9 cellular contexts compared by ENCODE assay signal in the genomic region with DNA sequence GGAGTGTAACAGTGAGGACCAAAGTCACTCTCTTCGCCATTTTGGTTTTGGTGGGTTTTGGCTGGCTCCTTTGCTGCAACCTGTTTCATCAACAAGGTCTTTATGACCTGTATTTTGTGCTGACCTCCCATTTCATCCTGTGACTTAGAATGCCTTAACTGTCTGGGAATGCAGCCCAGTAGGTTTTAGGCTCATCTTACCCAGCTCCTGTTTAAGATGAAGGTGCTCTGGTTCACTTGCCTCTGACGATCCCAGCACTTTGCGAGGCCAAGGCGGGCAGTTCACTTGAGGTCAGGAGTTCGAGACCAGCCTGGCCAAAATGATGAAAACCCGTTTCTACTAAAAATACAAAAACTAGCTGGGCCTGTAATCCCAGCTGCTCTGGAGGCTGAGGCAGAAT. TPM values are rescaled to one million over a fixed set of nuclear protein-coding genes. Genes with fewer than 3 reads are reported as not detected.
DNase-seq lines count a peak whose midpoint lies in the region; ATAC-seq, FAIRE-seq and TF ChIP-seq lines count a peak whose summit lies in the region.
"Had no signal": no experiment of that assay in that cellular context is flagged by ENCODE, and none has a peak within 500 bp of the region (broad histone marks: within the 10 kb centered on the region; RNA-seq: fewer than 3 reads in every experiment).

No MANE protein-coding gene starts in this region.

- H3K27ac ChIP-seq in K562 (ENCODE audit: extremely low read depth, low read depth, low read length), result peak overlapping the region; percentile 99; the same call in 2 of the 3 replicates

- no peaks in the 10 kb centered on the region for H3K27me3 ChIP-seq in K562 (ENCODE audit: control insufficient read depth in 2 of 2, insufficient read depth in 2 of 2, low read length in 2 of 2)

- no peak for TF ChIP-seq RAD21 in K562 (CRISPR knock-in tag; conservative IDR thresholded peaks at IDR 0.05 in 1 of 2, IDR thresholded peaks at IDR 0.05 in 1 of 2)

- FAIRE-seq in K562 (lab: Jason Lieb, UNC), result no peak

- BruUV-seq in K562 (replicated peaks; lab: Mats Ljungman, UMichigan), result no TSS peak

- H3K4me1 ChIP-seq in K562 (replicated peaks in 1 of 2; ENCODE audit: control insufficient read depth in 2 of 2, insufficient read depth in 2 of 2, low read length in 2 of 2), result peaks cover 3 to 8% of the 10 kb centered on the region in 2 experiments; a peak in 3 of 5 replicates

- H3K4me3 Mint-ChIP-seq in CD14-positive monocyte (no peak overlapping the region), IgD-negative memory B cell (peak overlapping the region; percentile 60 to 95 (median 76)), nephron progenitor cell (peak overlapping the region; percentile 95)

- peaks cover 3 to 6% of the 10 kb centered on the region in 2 donors for H3K36me3 Mint-ChIP-seq in CD14-positive monocyte
- H3K36me3 Mint-ChIP-seq in IgD-negative memory B cell, result peaks cover 2% of the 10 kb centered on the region
- peaks cover 27% of the 10 kb centered on the region for H3K36me3 Mint-ChIP-seq in nephron progenitor cell (ENCODE audit: low read depth)

- WGBS in K562 (ENCODE audit: insufficient coverage, low coverage, missing lambda C conversion rate), result 100% methylated on average over 1 of the region's 6 CpGs

- ATAC-seq in K562 (no peak), sciatic nerve (no peak)

- H3K9me1 ChIP-seq in K562 (ENCODE audit: control insufficient read depth, insufficient read depth, low read length), result no peaks in the 10 kb centered on the region

- DNase-seq in CD14-positive monocyte (ENCODE audit: low spot score) (no peak), K562 (ENCODE audit: extremely low read depth in 1 of 4, low spot score in 3 of 4) (no peak), nephron progenitor cell (no peak), NCI-H524 treated with DMSO at 0.1 percent for 48 hours (lab: John Stamatoyannopoulos, UW) (no peak), sciatic nerve (ENCODE audit: low spot score) (no peak), GF-D8 (lab: John Stamatoyannopoulos, UW) (no peak)
- DNase-seq in stimulated activated naive CD4-positive, alpha-beta T cell treated with Interleukin-2 at 50 U/mL for 16 hours (lab: John Stamatoyannopoulos, UW), result no peak
- DNase-seq: hippocampal formation had no signal

- POLR2A ChIA-PET in K562 (lab: Yijun Ruan, JAX), result no interaction called here

- H3K4me3 ChIP-seq in K562, result no peak overlapping the region

- H3K27me3 Mint-ChIP-seq in CD14-positive monocyte (ENCODE audit: low read depth in 3 of 3), result peaks cover 0 to 2% (median 0%) of the 10 kb centered on the region in 3 donors
- H3K27me3 Mint-ChIP-seq in IgD-negative memory B cell, result peaks cover 3% of the 10 kb centered on the region
- H3K27me3 Mint-ChIP-seq in nephron progenitor cell (ENCODE audit: low read depth, poor library complexity), result no peaks in the 10 kb centered on the region

- H3K79me2 ChIP-seq in K562 (ENCODE audit: control insufficient read depth, insufficient read depth, low read length), result peaks cover 43% of the 10 kb centered on the region

- H3K27ac Mint-ChIP-seq in CD14-positive monocyte (peak overlapping the region; percentile 33 to 99 (median 98)), IgD-negative memory B cell (peak overlapping the region; percentile 96 to 99 (median 99)), nephron progenitor cell (peak overlapping the region; percentile 100)

- peaks cover 24% of the 10 kb centered on the region for H3K4me1 Mint-ChIP-seq in CD14-positive monocyte
- H3K4me1 Mint-ChIP-seq in IgD-negative memory B cell, result peaks cover 40 to 45% (median 43%) of the 10 kb centered on the region in 3 donors
- peaks cover 45% of the 10 kb centered on the region for H3K4me1 Mint-ChIP-seq in nephron progenitor cell

- peaks cover 1% of the 10 kb centered on the region for H3K9me3 ChIP-seq in K562 (replicated peaks; ENCODE audit: control insufficient read depth, insufficient read depth, low read depth, low read length)

- in situ Hi-C loops in K562 (cut with MboI), result no loop called here

- no peak overlapping the region for H2AFZ ChIP-seq in K562 (ENCODE audit: low read depth, low read length)

- no peak overlapping the region for H3K9ac ChIP-seq in K562 (ENCODE audit: insufficient read depth in 1 of 2, low read depth in 2 of 2, low read length in 2 of 2)

- no peak for TF ChIP-seq EP300 in K562 (IDR thresholded peaks at IDR 0.05; ENCODE audit: low read length)

- intact Hi-C loops in CD14-positive monocyte (cut with micrococcal nuclease), result no loop called here
- intact Hi-C loops in K562 (cut with micrococcal nuclease), result no loop called here
- intact Hi-C loops in sciatic nerve (cut with DNase I), result no loop called here

- CTCF ChIA-PET in K562 (lab: Yijun Ruan, JAX; ENCODE audit: low intra/inter-chr PET ratio), result no interaction called here

- 0 out of 2 replicates have a peak overlapping the region, but pooled peaks have one; percentile 0 for H3K4me2 ChIP-seq in K562 (ENCODE audit: insufficient read depth, low read length)

- no peak for TF ChIP-seq POLR2A in K562 (conservative IDR thresholded peaks at IDR 0.05)

- H4K20me1 ChIP-seq in K562 (replicated peaks; ENCODE audit: control insufficient read depth, insufficient read depth, low read length), result peaks cover 21% of the 10 kb centered on the region

- no peaks in the 10 kb centered on the region for H3K9me3 Mint-ChIP-seq in CD14-positive monocyte
- H3K9me3 Mint-ChIP-seq in IgD-negative memory B cell, result no peaks in the 10 kb centered on the region
- peaks cover 8% of the 10 kb centered on the region for H3K9me3 Mint-ChIP-seq in nephron progenitor cell

- peaks cover 20% of the 10 kb centered on the region for H3K36me3 ChIP-seq in K562 (ENCODE audit: control insufficient read depth, insufficient read depth, low read length)

- TF ChIP-seq CTCF in CD14-positive monocyte (IDR thresholded peaks at IDR 0.05) (no peak), K562 (IDR thresholded peaks at IDR 0.05 in 2 of 3, conservative IDR thresholded peaks at IDR 0.05 in 1 of 3; ENCODE audit: insufficient read depth in 2 of 3, low read depth in 1 of 3, low read length in 3 of 3) (no peak), nephron progenitor cell (IDR thresholded peaks at IDR 0.05) (no peak)

TF ChIP-seq in K562, 482 proteins besides CTCF, POLR2A, EP300 and RAD21 (continues in another document):
- TF ChIP-seq, protein P1, sequence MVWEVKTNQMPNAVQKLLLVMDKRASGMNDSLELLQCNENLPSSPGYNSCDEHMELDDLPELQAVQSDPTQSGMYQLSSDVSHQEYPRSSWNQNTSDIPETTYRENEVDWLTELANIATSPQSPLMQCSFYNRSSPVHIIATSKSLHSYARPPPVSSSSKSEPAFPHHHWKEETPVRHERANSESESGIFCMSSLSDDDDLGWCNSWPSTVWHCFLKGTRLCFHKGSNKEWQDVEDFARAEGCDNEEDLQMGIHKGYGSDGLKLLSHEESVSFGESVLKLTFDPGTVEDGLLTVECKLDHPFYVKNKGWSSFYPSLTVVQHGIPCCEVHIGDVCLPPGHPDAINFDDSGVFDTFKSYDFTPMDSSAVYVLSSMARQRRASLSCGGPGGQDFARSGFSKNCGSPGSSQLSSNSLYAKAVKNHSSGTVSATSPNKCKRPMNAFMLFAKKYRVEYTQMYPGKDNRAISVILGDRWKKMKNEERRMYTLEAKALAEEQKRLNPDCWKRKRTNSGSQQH (CRISPR knock-in tag; IDR thresholded peaks at IDR 0.05), result no peak
- peak; percentile 22; the same call in 1 of the 2 replicates for TF ChIP-seq BACH1 (tag; IDR thresholded peaks at IDR 0.05)

RNA-seq across cellular contexts. Expression of gene CKS2, which starts 1.8 kb away (rescaled TPM):
- polyA plus RNA-seq in CD14-positive monocyte, result 10 to 100 TPM; 12.3 to 14.5 TPM
- polyA plus RNA-seq in IgD-negative memory B cell, result 61.3 TPM
- 19.4 and 24.0 TPM in 2 replicates for total RNA-seq in K562 (2011; cell fraction: chromatin; rRNA removed; ENCODE audit: low replicate concordance)
- total RNA-seq in K562 (2011; cell fraction: nucleolus; rRNA removed), result 23.8 TPM in 2 replicates
- 42.3 and 44.0 TPM in 2 replicates for total RNA-seq in K562 (2011; cell fraction: nucleoplasm; rRNA removed)
- 92.9 and 123 TPM in 2 replicates for total RNA-seq in K562 (2014; rRNA removed)
- 300 and 321 TPM in 2 replicates for total RNA-seq in K562 (2014; rRNA removed; fragmentation: Illumina TruSeq; extraction: Trizol)
- 339 and 348 TPM in 2 replicates for total RNA-seq in K562 (2015; rRNA removed; fragmentation: Illumina TruSeq; extraction: Trizol)
- 146 and 167 TPM in 2 replicates for total RNA-seq in K562 (2021)
- 429 and 448 TPM in 2 replicates for polyA plus RNA-seq in K562 (2011; rRNA removed)
- polyA plus RNA-seq in K562 (2011; cell fraction: cytosol; rRNA removed), result 508 and 550 TPM in 2 replicates
- 67.9 and 138 TPM in 2 replicates for polyA plus RNA-seq in K562 (2011; cell fraction: nucleus; rRNA removed)
- 138 and 394 TPM in 2 replicates for polyA plus RNA-seq in K562 (2012)
- 248 and 256 TPM in 2 replicates for polyA plus RNA-seq in K562 (2014; fragmentation: Illumina TruSeq; extraction: Trizol)
- 100 to 1,000 TPM; 853 to 941 TPM for polyA plus RNA-seq in K562 (2014; fragmentation: Nextera tagmentation; extraction: Ambion mirVana)
- polyA plus RNA-seq in K562 (2014; rRNA removed), result 241 and 319 TPM in 2 replicates
- polyA minus RNA-seq in K562 (2011; rRNA and poly(A)+ RNA removed), result 181 and 187 TPM in 2 replicates
- 77.6 and 77.9 TPM in 2 replicates for polyA minus RNA-seq in K562 (2011; cell fraction: cytosol; rRNA and poly(A)+ RNA removed)
- polyA minus RNA-seq in K562 (2011; cell fraction: nucleus; rRNA and poly(A)+ RNA removed), result 18.2 and 31.9 TPM in 2 replicates
- 4.6 TPM for total RNA-seq in sciatic nerve

RNA-seq across cellular contexts. Expression of gene SECISBP2, which starts 9.1 kb away (rescaled TPM):
- polyA plus RNA-seq in CD14-positive monocyte (1 to 10 TPM; 8.6 to 9.8 TPM), IgD-negative memory B cell (30.6 TPM), K562 (2011; rRNA removed) (39.7 and 41.6 TPM in 2 replicates), K562 (2014; fragmentation: Illumina TruSeq; extraction: Trizol) (30.8 and 36.0 TPM in 2 replicates), K562 (2014; fragmentation: Nextera tagmentation; extraction: Ambion mirVana) (1 to 10 TPM; 3.2 to 3.9 TPM), K562 (2014; rRNA removed) (26.6 and 31.0 TPM in 2 replicates)
- total RNA-seq in K562 (2011; cell fraction: chromatin; rRNA removed; ENCODE audit: low replicate concordance), result 54.0 and 118 TPM in 2 replicates
- 25.5 and 35.9 TPM in 2 replicates for total RNA-seq in K562 (2011; cell fraction: nucleolus; rRNA removed)
- total RNA-seq in K562 (2011; cell fraction: nucleoplasm; rRNA removed), result 63.3 and 77.9 TPM in 2 replicates
- total RNA-seq in K562 (2014; rRNA removed) (20.1 and 20.6 TPM in 2 replicates), K562 (2014; rRNA removed; fragmentation: Illumina TruSeq; extraction: Trizol) (27.7 and 30.6 TPM in 2 replicates), K562 (2015; rRNA removed; fragmentation: Illumina TruSeq; extraction: Trizol) (25.6 and 26.1 TPM in 2 replicates), K562 (2021) (23.9 and 25.0 TPM in 2 replicates), sciatic nerve (64.7 TPM)
- polyA plus RNA-seq in K562 (2011; cell fraction: cytosol; rRNA removed), result 15.8 and 21.9 TPM in 2 replicates
- 56.1 and 71.8 TPM in 2 replicates for polyA plus RNA-seq in K562 (2011; cell fraction: nucleus; rRNA removed)
- 16.4 and 25.8 TPM in 2 replicates for polyA plus RNA-seq in K562 (2012)
- 24.6 and 30.1 TPM in 2 replicates for polyA minus RNA-seq in K562 (2011; rRNA and poly(A)+ RNA removed)
- polyA minus RNA-seq in K562 (2011; cell fraction: cytosol; rRNA and poly(A)+ RNA removed), result 9.4 and 14.0 TPM in 2 replicates
- 23.8 and 38.4 TPM in 2 replicates for polyA minus RNA-seq in K562 (2011; cell fraction: nucleus; rRNA and poly(A)+ RNA removed)

Comparison
In these comparisons a context has a peak if more than half of its experiments do, and no peak if none do; other contexts are left out.
1. H3K4me3 Mint-ChIP-seq: peak in IgD-negative memory B cell (4 of 4) and nephron progenitor cell (single experiment); none in CD14-positive monocyte (0 of 2).
2. Peak in every context shown above with its lines, with median percentiles within 50 percentile points of each other: H3K27ac Mint-ChIP-seq.